ENCODE assay signal across 14 cellular contexts in genomic region chr15:31373970-31374369, GRCh38. TPM values are rescaled to one million over a fixed set of nuclear protein-coding genes. Genes with fewer than 3 reads are reported as not detected.
A peak's percentile ranks its signal among the peaks of the same experiment; 100 is the strongest.
DNase-seq lines count a peak whose midpoint lies in the region; ATAC-seq and TF ChIP-seq lines count a peak whose summit lies in the region.
"Had no signal": no experiment of that assay in that cellular context is flagged by ENCODE, and none has a peak within 500 bp of the region (broad histone marks: within the 10 kb centered on the region; RNA-seq: fewer than 3 reads in every experiment).

No MANE protein-coding gene starts in this region.

- intact Hi-C loops in IMR-90 (cut with micrococcal nuclease): no loop called here

- no peak for TF ChIP-seq CTCF in IMR-90 (conservative IDR thresholded peaks at IDR 0.05; ENCODE audit: low read depth, low read length)
- TF ChIP-seq CTCF in foreskin keratinocyte (conservative IDR thresholded peaks at IDR 0.05): no peak

- H2BK120ac ChIP-seq in IMR-90 (ENCODE audit: low read depth, low read length): no peak overlapping the region

- H3K4me1 Mint-ChIP-seq in activated CD8-positive, alpha-beta T cell treated with anti-CD3 and anti-CD28 coated beads, Interleukin-2, amount 10 ng/mL, durations not matched to agents 7 days and 5 days (ENCODE audit: low read depth): peaks cover 84% of the 10 kb centered on the region
- H3K4me1 Mint-ChIP-seq in immature natural killer cell: peaks cover 93 to 98% of the 10 kb centered on the region in 2 donors
- peaks cover 70% of the 10 kb centered on the region for H3K4me1 Mint-ChIP-seq in stimulated activated memory B cell treated with anti-CD40 and anti-IgM and Interleukin-4, amounts not matched to agents 10 μg/mL and 1 μg/mL and 100 μg/mL, for 72 hours

- H3K27me3 Mint-ChIP-seq in activated CD8-positive, alpha-beta T cell treated with anti-CD3 and anti-CD28 coated beads, Interleukin-2, amount 10 ng/mL, durations not matched to agents 7 days and 5 days (ENCODE audit: low read depth): no peaks in the 10 kb centered on the region
- H3K27me3 Mint-ChIP-seq in immature natural killer cell (ENCODE audit: low read depth in 3 of 3): peaks cover 25 to 59% (median 30%) of the 10 kb centered on the region in 3 donors
- H3K27me3 Mint-ChIP-seq in stimulated activated memory B cell treated with anti-CD40 and anti-IgM and Interleukin-4, amounts not matched to agents 10 μg/mL and 1 μg/mL and 100 μg/mL, for 72 hours: no peaks in the 10 kb centered on the region
- H3K27me3 Mint-ChIP-seq: activated CD4-positive, alpha-beta T cell treated with anti-CD3 and anti-CD28 coated beads, Interleukin-2, amount 10 ng/mL, durations not matched to agents 24 days and 14 days had no signal

- dilution Hi-C loops in IMR-90 (cut with HindIII; ENCODE audit: low sequenced_read_pairs, unreplicated experiment): no loop called here

- in situ Hi-C loops in IMR-90 (cut with MboI; ENCODE audit: low sequenced_read_pairs): no loop called here

- H4K8ac ChIP-seq in IMR-90 (ENCODE audit: low read depth in 2 of 2, low read length in 2 of 2): no peak overlapping the region

- H3K18ac ChIP-seq in IMR-90 (ENCODE audit: low read depth, low read length): no peak overlapping the region

- POLR2A ChIA-PET in IMR-90 (lab: Charles Lee; ENCODE audit: unreplicated experiment): no interaction called here
- POLR2A ChIA-PET in activated CD8-positive, alpha-beta T cell treated with anti-CD3 and anti-CD28 coated beads, Interleukin-2, amount 10 ng/mL, durations not matched to agents 7 days and 5 days (lab: Charles Lee): no interaction called here

- H3K79me1 ChIP-seq in IMR-90 (ENCODE audit: low read depth in 1 of 2, low read length in 2 of 2): peaks cover 26 to 85% of the 10 kb centered on the region in 2 experiments

- H3K4me1 ChIP-seq in IMR-90 (ENCODE audit: control insufficient read depth, insufficient read depth, low read length) (peaks cover 5% of the 10 kb centered on the region), foreskin keratinocyte (no peaks in the 10 kb centered on the region)

- H3K27me3 ChIP-seq in IMR-90 (ENCODE audit: control insufficient read depth, insufficient read depth, low read length) (no peaks in the 10 kb centered on the region), foreskin keratinocyte (no peaks in the 10 kb centered on the region)
- H3K27me3 ChIP-seq: BLaER1 treated with 17β-estradiol and CSF1 and Interleukin-3, amounts not matched to agents 10 nM and 100 nM had no signal

- H2AK5ac ChIP-seq in IMR-90 (ENCODE audit: low read depth, low read length): 0 out of 2 replicates have a peak overlapping the region, but pooled peaks have one; percentile 12

- H3K23ac ChIP-seq in IMR-90 (ENCODE audit: low read depth, low read length): no peak overlapping the region

- H2BK15ac ChIP-seq in IMR-90 (ENCODE audit: low read depth, low read length): no peak overlapping the region

- no peak overlapping the region for H3K14ac ChIP-seq in IMR-90 (replicated peaks; ENCODE audit: low read depth, low read length)

- no peak overlapping the region for H4K91ac ChIP-seq in IMR-90 (ENCODE audit: insufficient read depth, low read depth, low read length)

- no peak overlapping the region for H3K56ac ChIP-seq in IMR-90 (ENCODE audit: extremely low read depth, insufficient read depth, low read length)

- H3K9ac ChIP-seq in IMR-90 (ENCODE audit: low read depth, low read length): no peak overlapping the region
- H3K9ac ChIP-seq: BLaER1 treated with 17β-estradiol and CSF1 and Interleukin-3, amounts not matched to agents 10 nM and 100 nM had no signal

- H3K4me3 ChIP-seq in IMR-90 (ENCODE audit: insufficient read depth, low read depth, low read length): no peak overlapping the region
- H3K4me3 ChIP-seq: BLaER1 treated with 17β-estradiol and CSF1 and Interleukin-3, amounts not matched to agents 10 nM and 100 nM; GM23248 had no signal

- H3K27ac Mint-ChIP-seq in activated CD8-positive, alpha-beta T cell treated with anti-CD3 and anti-CD28 coated beads, Interleukin-2, amount 10 ng/mL, durations not matched to agents 7 days and 5 days: peak overlapping the region; percentile 61
- peak overlapping the region in 5 of 6 donors; percentile 13 to 71 (median 66) for H3K27ac Mint-ChIP-seq in immature natural killer cell
- H3K27ac Mint-ChIP-seq in stimulated activated memory B cell treated with anti-CD40 and anti-IgM and Interleukin-4, amounts not matched to agents 10 μg/mL and 1 μg/mL and 100 μg/mL, for 72 hours: peak overlapping the region; percentile 37
- H3K27ac Mint-ChIP-seq: activated CD4-positive, alpha-beta T cell treated with anti-CD3 and anti-CD28 coated beads, Interleukin-2, amount 10 ng/mL, durations not matched to agents 24 days and 14 days; activated T-helper 1 cell treated with anti-CD3 and anti-CD28 coated beads, Interleukin-12 subunit alpha, Interleukin-12 subunit beta, Interleukin-2, Interleukin-4 antibody, amounts not matched to agents 30 ng/mL and 10 ng/mL and 1 ng/mL, durations not matched to agents 14 hours and 24 hours and 36 hours had no signal

- ATAC-seq in IMR-90 (ENCODE audit: low read depth) (no peak), foreskin keratinocyte (no peak), HG02970 (IDR thresholded peaks at IDR 0.05; ENCODE audit: low FRiP score, unreplicated experiment) (no peak)
- ATAC-seq in activated CD8-positive, alpha-beta T cell treated with anti-CD3 and anti-CD28 coated beads, Interleukin-2, amount 10 ng/mL, durations not matched to agents 7 days and 5 days: no peak
- ATAC-seq in stimulated activated memory B cell treated with anti-CD40 and anti-IgM and Interleukin-4, amounts not matched to agents 10 μg/mL and 1 μg/mL and 100 μg/mL, for 72 hours: no peak

- peaks cover 83% of the 10 kb centered on the region for H3K36me3 Mint-ChIP-seq in activated CD8-positive, alpha-beta T cell treated with anti-CD3 and anti-CD28 coated beads, Interleukin-2, amount 10 ng/mL, durations not matched to agents 7 days and 5 days (ENCODE audit: low read depth)
- peaks cover 12 to 31% (median 25%) of the 10 kb centered on the region in 3 donors for H3K36me3 Mint-ChIP-seq in immature natural killer cell
- H3K36me3 Mint-ChIP-seq in stimulated activated memory B cell treated with anti-CD40 and anti-IgM and Interleukin-4, amounts not matched to agents 10 μg/mL and 1 μg/mL and 100 μg/mL, for 72 hours: peaks cover 41% of the 10 kb centered on the region

- no peak overlapping the region for H2AK9ac ChIP-seq in IMR-90 (replicated peaks; ENCODE audit: low read depth, low read length, poor library complexity)

- TF ChIP-seq RAD21 in IMR-90 (IDR thresholded peaks at IDR 0.05; ENCODE audit: low read length): no peak

- H2BK5ac ChIP-seq in IMR-90 (ENCODE audit: low read depth, low read length, poor library complexity, severe bottlenecking): no peak overlapping the region

- no TSS peak for BruUV-seq in IMR-90 (replicated peaks; lab: Mats Ljungman, UMichigan)

- no peak for DNase-seq in IMR-90
- DNase-seq in activated CD8-positive, alpha-beta T cell treated with anti-CD3 and anti-CD28 coated beads, Interleukin-2, amount 10 ng/mL, durations not matched to agents 7 days and 5 days: no peak
- no peak for DNase-seq in immature natural killer cell
- no peak for DNase-seq in activated gamma-delta T cell treated with Interleukin-2 at 50 U/mL for 16 hours
- no peak for DNase-seq in stimulated activated CD4-positive, alpha-beta T cell treated with anti-CD3 and anti-CD28 coated beads, Interleukin-2, amount 100 ng/mL, for 48 hours
- no peak for DNase-seq in foreskin keratinocyte
- DNase-seq: activated CD4-positive, alpha-beta T cell treated with anti-CD3 and anti-CD28 coated beads, Interleukin-2, amount 10 ng/mL, durations not matched to agents 24 days and 14 days; Kasumi-1; NCI-H1436 treated with DMSO at 0.1 percent for 48 hours had no signal

- no peak overlapping the region for H3K4me3 Mint-ChIP-seq in activated CD8-positive, alpha-beta T cell treated with anti-CD3 and anti-CD28 coated beads, Interleukin-2, amount 10 ng/mL, durations not matched to agents 7 days and 5 days
- H3K4me3 Mint-ChIP-seq in immature natural killer cell: peak overlapping the region in 1 of 5 donors; percentile 18
- H3K4me3 Mint-ChIP-seq in stimulated activated memory B cell treated with anti-CD40 and anti-IgM and Interleukin-4, amounts not matched to agents 10 μg/mL and 1 μg/mL and 100 μg/mL, for 72 hours: no peak overlapping the region
- H3K4me3 Mint-ChIP-seq: activated CD4-positive, alpha-beta T cell treated with anti-CD3 and anti-CD28 coated beads, Interleukin-2, amount 10 ng/mL, durations not matched to agents 24 days and 14 days; activated T-helper 1 cell treated with anti-CD3 and anti-CD28 coated beads, Interleukin-12 subunit alpha, Interleukin-12 subunit beta, Interleukin-2, Interleukin-4 antibody, amounts not matched to agents 30 ng/mL and 10 ng/mL and 1 ng/mL, durations not matched to agents 14 hours and 24 hours and 36 hours had no signal

- H3K36me3 ChIP-seq in IMR-90 (ENCODE audit: control insufficient read depth, insufficient read depth, low read length): peaks cover 16% of the 10 kb centered on the region

- H3K27ac ChIP-seq in IMR-90 (ENCODE audit: insufficient read depth, low read length) (no peak overlapping the region), foreskin keratinocyte (no peak overlapping the region)
- H3K27ac ChIP-seq: GM23248 had no signal

- 0 out of 2 replicates have a peak, but pooled peaks cover 2% of the 10 kb centered on the region for H3K9me3 ChIP-seq in IMR-90 (ENCODE audit: control insufficient read depth, insufficient read depth, low read length)

- peaks cover 32% of the 10 kb centered on the region for H4K20me1 ChIP-seq in IMR-90 (ENCODE audit: insufficient read depth, low read length)

- TF ChIP-seq POLR2A in IMR-90 (IDR thresholded peaks at IDR 0.05; ENCODE audit: low read depth, low read length): no peak

- H3K4ac ChIP-seq in IMR-90 (ENCODE audit: low read depth, low read length): no peak overlapping the region

- no peak overlapping the region for H2BK20ac ChIP-seq in IMR-90 (ENCODE audit: low read depth, low read length)

- 100% methylated on average over 3 of the region's 9 CpGs; no CpG with 5 or more reads in 1 of the 2 experiments for WGBS in IMR-90 (ENCODE audit: extremely low coverage in 2 of 2, insufficient read length in 1 of 2), 2 experiments

- H3K4me2 ChIP-seq in IMR-90 (ENCODE audit: low read depth, low read length): no peak overlapping the region

- CTCF ChIA-PET in IMR-90 (lab: Yijun Ruan, JAX): no interaction called here
- CTCF ChIA-PET in activated CD8-positive, alpha-beta T cell treated with anti-CD3 and anti-CD28 coated beads, Interleukin-2, amount 10 ng/mL, durations not matched to agents 7 days and 5 days (lab: Charles Lee): interaction anchor here (1.0 kb wide), 1 partner anchor 61 kb away, joined by 3 read pairs; no protein-coding TSS in a partner anchor

- no peak overlapping the region for H4K5ac ChIP-seq in IMR-90 (ENCODE audit: low read depth, low read length)

- H3K9me3 Mint-ChIP-seq in activated CD8-positive, alpha-beta T cell treated with anti-CD3 and anti-CD28 coated beads, Interleukin-2, amount 10 ng/mL, durations not matched to agents 7 days and 5 days (ENCODE audit: insufficient read depth): peaks cover 3% of the 10 kb centered on the region
- H3K9me3 Mint-ChIP-seq in immature natural killer cell: peaks cover 0 to 5% (median 0%) of the 10 kb centered on the region in 6 donors
- no peaks in the 10 kb centered on the region for H3K9me3 Mint-ChIP-seq in stimulated activated memory B cell treated with anti-CD40 and anti-IgM and Interleukin-4, amounts not matched to agents 10 μg/mL and 1 μg/mL and 100 μg/mL, for 72 hours
- H3K9me3 Mint-ChIP-seq: activated T-helper 1 cell treated with anti-CD3 and anti-CD28 coated beads, Interleukin-12 subunit alpha, Interleukin-12 subunit beta, Interleukin-2, Interleukin-4 antibody, amounts not matched to agents 30 ng/mL and 10 ng/mL and 1 ng/mL, durations not matched to agents 14 hours and 24 hours and 36 hours had no signal

- no peak overlapping the region for H2AFZ ChIP-seq in IMR-90 (replicated peaks; ENCODE audit: low read length, poor library complexity)
- H2AFZ ChIP-seq: GM23248 had no signal

- peaks cover 17% of the 10 kb centered on the region for H3K9me1 ChIP-seq in IMR-90 (ENCODE audit: insufficient read depth, low read length)

RNA-seq across cellular contexts. Expression of gene KLF13, which starts 47.3 kb away (rescaled TPM):
- 9.5 and 10.8 TPM in 2 replicates for total RNA-seq in IMR-90 (2012; rRNA removed)
- polyA plus RNA-seq in IMR-90 (2012; rRNA removed): 10.6 and 11.8 TPM in 2 replicates
- polyA plus RNA-seq in IMR-90 (2012; cell fraction: cytosol; rRNA removed): 4.8 and 6.4 TPM in 2 replicates
- 5.8 and 7.8 TPM in 2 replicates for polyA plus RNA-seq in IMR-90 (2012; cell fraction: nucleus; rRNA removed; ENCODE audit: low replicate concordance)
- 100 to 1,000 TPM; 214 to 215 TPM for total RNA-seq in activated CD8-positive, alpha-beta T cell treated with anti-CD3 and anti-CD28 coated beads, Interleukin-2, amount 10 ng/mL, durations not matched to agents 7 days and 5 days
- polyA plus RNA-seq in immature natural killer cell: 10 to 100 TPM; 24.7 to 89.9 (median 47.2) TPM
- 57.9 and 58.1 TPM in 2 replicates for total RNA-seq in foreskin keratinocyte
- polyA plus RNA-seq in foreskin keratinocyte: 54.9 and 55.8 TPM in 2 replicates
